ENCODE assay signal across 25 cellular contexts in genomic region chr10:120977892-120978291, GRCh38.
"Had no signal": no experiment of that assay in that cellular context is flagged by ENCODE, and none has a peak within 500 bp of the region (broad histone marks: within the 10 kb centered on the region; RNA-seq: fewer than 3 reads in every experiment).

No MANE protein-coding gene starts in this region.

- H3K36me3 Mint-ChIP-seq: activated naive CD8-positive, alpha-beta T cell treated with anti-CD3 and anti-CD28 coated beads for 36 hours; stimulated activated naive B cell treated with anti-CD40 and anti-IgM and Interleukin-4, amounts not matched to agents 10 μg/mL and 1 μg/mL and 100 μg/mL, for 72 hours had no signal

- H3K4me1 Mint-ChIP-seq: stimulated activated naive B cell treated with anti-CD40 and anti-IgM and Interleukin-4, amounts not matched to agents 10 μg/mL and 1 μg/mL and 100 μg/mL, for 72 hours had no signal

- DNase-seq: activated CD4-positive, alpha-beta T cell treated with anti-CD3 and anti-CD28 coated beads for 36 hours; activated CD4-positive, alpha-beta T cell treated with anti-CD3 and anti-CD28 coated beads, Interleukin-2, amount 50 U/mL, for 4 hours; activated CD4-positive, CD25-positive, alpha-beta regulatory T cell; activated effector memory CD4-positive, alpha-beta T cell treated with anti-CD3 and anti-CD28 coated beads, Interleukin-2, amount 50 U/mL, for 16 hours; activated naive CD4-positive, alpha-beta T cell treated with anti-CD3 and anti-CD28 coated beads for 36 hours; activated naive CD8-positive, alpha-beta T cell treated with anti-CD3 and anti-CD28 coated beads for 36 hours; activated T-cell treated with anti-CD3 and anti-CD28 coated beads, Interleukin-2, amount 50 U/mL, for 1 hour; caudate nucleus; cortex of kidney; effector memory CD8-positive, alpha-beta T cell; erythroblast; gastrocnemius medialis; glutamatergic neuron; nucleus accumbens; pancreas; retina; stimulated activated CD4-positive, alpha-beta T cell treated with anti-CD3 and anti-CD28 coated beads, Interleukin-15, amount 100 ng/mL, for 24 hours; stimulated activated CD4-positive, alpha-beta T cell treated with anti-CD3 and anti-CD28 coated beads, Interleukin-2, amount 100 ng/mL, for 24 hours; stimulated activated naive B cell treated with anti-CD40 and anti-IgM and Interleukin-4, amounts not matched to agents 10 μg/mL and 1 μg/mL and 100 μg/mL, for 72 hours; stomach; T-helper 1 cell; thyroid gland had no signal

- ATAC-seq: activated CD4-positive, alpha-beta T cell treated with anti-CD3 and anti-CD28 coated beads for 36 hours; effector memory CD8-positive, alpha-beta T cell; gastrocnemius medialis; stimulated activated naive B cell treated with anti-CD40 and anti-IgM and Interleukin-4, amounts not matched to agents 10 μg/mL and 1 μg/mL and 100 μg/mL, for 72 hours had no signal

- H3K9me3 Mint-ChIP-seq: activated T-helper 1 cell treated with anti-CD3 and anti-CD28 coated beads, Interleukin-12 subunit alpha, Interleukin-12 subunit beta, Interleukin-2, Interleukin-4 antibody, amounts not matched to agents 30 ng/mL and 10 ng/mL and 1 ng/mL, durations not matched to agents 14 hours and 24 hours and 36 hours; T-helper 2 cell treated with Interferon-gamma antibody and Interleukin-4, amounts not matched to agents 5 μg/mL and 100 μg/mL, for 36 hours had no signal

- H3K9me3 ChIP-seq: gastrocnemius medialis, pancreas, prostate gland, thyroid gland had no signal

- H3K27ac Mint-ChIP-seq: activated CD4-positive, alpha-beta T cell treated with anti-CD3 and anti-CD28 coated beads for 36 hours; activated naive CD4-positive, alpha-beta T cell treated with anti-CD3 and anti-CD28 coated beads for 36 hours; activated naive CD8-positive, alpha-beta T cell treated with anti-CD3 and anti-CD28 coated beads for 36 hours; activated T-helper 1 cell treated with anti-CD3 and anti-CD28 coated beads, Interleukin-12 subunit alpha, Interleukin-12 subunit beta, Interleukin-2, Interleukin-4 antibody, amounts not matched to agents 30 ng/mL and 10 ng/mL and 1 ng/mL, durations not matched to agents 14 hours and 24 hours and 36 hours; effector memory CD8-positive, alpha-beta T cell; stimulated activated naive B cell treated with anti-CD40 and anti-IgM and Interleukin-4, amounts not matched to agents 10 μg/mL and 1 μg/mL and 100 μg/mL, for 72 hours; T-helper 2 cell treated with Interferon-gamma antibody and Interleukin-4, amounts not matched to agents 5 μg/mL and 100 μg/mL, for 36 hours had no signal

- H3K36me3 ChIP-seq: gastrocnemius medialis, pancreas, prostate gland, stomach, thyroid gland had no signal

- H3K27me3 ChIP-seq: thyroid gland had no signal

- H3K27ac ChIP-seq: gastrocnemius medialis, stomach, thyroid gland had no signal

- H3K4me3 ChIP-seq: gastrocnemius medialis, prostate gland, stomach, thyroid gland had no signal

- H3K4me3 Mint-ChIP-seq: activated CD4-positive, alpha-beta T cell treated with anti-CD3 and anti-CD28 coated beads for 36 hours; activated naive CD4-positive, alpha-beta T cell treated with anti-CD3 and anti-CD28 coated beads for 36 hours; activated naive CD8-positive, alpha-beta T cell treated with anti-CD3 and anti-CD28 coated beads for 36 hours; activated T-helper 1 cell treated with anti-CD3 and anti-CD28 coated beads, Interleukin-12 subunit alpha, Interleukin-12 subunit beta, Interleukin-2, Interleukin-4 antibody, amounts not matched to agents 30 ng/mL and 10 ng/mL and 1 ng/mL, durations not matched to agents 14 hours and 24 hours and 36 hours; effector memory CD8-positive, alpha-beta T cell; stimulated activated naive B cell treated with anti-CD40 and anti-IgM and Interleukin-4, amounts not matched to agents 10 μg/mL and 1 μg/mL and 100 μg/mL, for 72 hours; T-helper 2 cell treated with Interferon-gamma antibody and Interleukin-4, amounts not matched to agents 5 μg/mL and 100 μg/mL, for 36 hours had no signal
